Comparison of ENCODE assay signal across 12 cellular contexts in the genomic region with DNA sequence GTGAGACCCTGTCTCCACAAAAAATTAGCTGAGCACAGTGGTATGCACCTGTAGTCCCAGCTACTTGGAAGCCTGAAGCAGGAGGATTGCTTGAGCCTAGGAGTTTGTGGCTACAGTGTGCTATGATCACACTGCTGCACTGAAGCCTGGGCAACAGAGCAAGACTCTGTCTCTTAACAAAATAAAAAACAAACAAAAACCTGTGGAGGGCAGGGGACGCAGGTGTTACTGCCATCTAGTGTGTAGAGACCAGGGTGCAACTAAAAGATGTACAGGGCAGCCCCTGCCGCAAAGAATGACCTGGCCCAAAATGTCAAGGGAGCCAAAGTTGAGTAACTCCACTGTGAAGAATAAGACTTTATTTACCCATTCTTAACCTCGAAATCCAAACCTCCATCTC. TPM values are rescaled to one million over a fixed set of nuclear protein-coding genes. Genes with fewer than 3 reads are reported as not detected.
DNase-seq lines count a peak whose midpoint lies in the region; ATAC-seq and TF ChIP-seq lines count a peak whose summit lies in the region.
"Had no signal": no experiment of that assay in that cellular context is flagged by ENCODE, and none has a peak within 500 bp of the region (broad histone marks: within the 10 kb centered on the region; RNA-seq: fewer than 3 reads in every experiment).

No MANE protein-coding gene starts in this region.

- intact Hi-C loops in aorta (cut with DNase I) (no loop called here), left ventricle myocardium superior (cut with micrococcal nuclease) (no loop called here)

- H3K4me1 ChIP-seq in aorta (ENCODE audit: control insufficient read depth in 1 of 2, insufficient read depth in 2 of 2, low read length in 2 of 2) = no peaks in the 10 kb centered on the region
- H3K4me1 ChIP-seq: gastrocnemius medialis had no signal

- no peak overlapping the region for H3K4me3 ChIP-seq in GM06990 (replicated peaks; ENCODE audit: low read depth, low read length)
- no peak overlapping the region for H3K4me3 ChIP-seq in WERI-Rb-1 (ENCODE audit: low read depth, low read length)
- H3K4me3 ChIP-seq in aorta (ENCODE audit: low read length in 2 of 2) = no peak overlapping the region
- H3K4me3 ChIP-seq: gastrocnemius medialis, SK-N-MC had no signal

- peak; percentile 49 for TF ChIP-seq CTCF in GM06990 (IDR thresholded peaks at IDR 0.05; ENCODE audit: insufficient read depth, low read length, poor library complexity, severe bottlenecking)
- peak; percentile 42; the same call in 1 of the 2 replicates for TF ChIP-seq CTCF in WERI-Rb-1 (IDR thresholded peaks at IDR 0.05; ENCODE audit: low read depth, low read length)

- ATAC-seq in aorta (ENCODE audit: low FRiP score) (no peak), left ventricle myocardium superior (no peak)
- ATAC-seq: gastrocnemius medialis had no signal

- DNase-seq in GM06990 (ENCODE audit: extremely low read depth, insufficient read length) (no peak), HT1080 (ENCODE audit: low read depth) (peak; percentile 8), WERI-Rb-1 (no peak), kidney tubule cell (ENCODE audit: low spot score) (peak; percentile 16), aorta (no peak), cerebellar nuclear complex (lab: John Stamatoyannopoulos, UW) (no peak), NCI-H526 treated with DMSO at 0.1 percent for 48 hours (lab: John Stamatoyannopoulos, UW) (no peak), left ventricle myocardium superior (no peak)
- DNase-seq: amniotic stem cell, DMS79 treated with DMSO at 0.1 percent for 48 hours, gastrocnemius medialis had no signal

- WGBS in aorta, 2 donors = 86 to 94% methylated on average over 3 of the region's 3 CpGs

- H3K9me3 ChIP-seq in WERI-Rb-1 (ENCODE audit: severe bottlenecking) (no peaks in the 10 kb centered on the region), aorta (ENCODE audit: control insufficient read depth, low read length) (no peaks in the 10 kb centered on the region)
- H3K9me3 ChIP-seq: gastrocnemius medialis had no signal

- H3K27ac ChIP-seq in WERI-Rb-1 (no peak overlapping the region), aorta (ENCODE audit: low read depth in 1 of 2, low read length in 2 of 2) (no peak overlapping the region)
- H3K27ac ChIP-seq: gastrocnemius medialis, SK-N-MC had no signal

- no peaks in the 10 kb centered on the region for H3K36me3 ChIP-seq in GM06990 (ENCODE audit: control insufficient read depth, insufficient read depth, low read length)
- no peaks in the 10 kb centered on the region for H3K36me3 ChIP-seq in WERI-Rb-1
- H3K36me3 ChIP-seq in aorta (ENCODE audit: control insufficient read depth in 1 of 2, insufficient read depth in 2 of 2, low read length in 1 of 2) = no peaks in the 10 kb centered on the region
- H3K36me3 ChIP-seq: gastrocnemius medialis had no signal

- H3K27me3 ChIP-seq in GM06990 (replicated peaks; ENCODE audit: control insufficient read depth, insufficient read depth, low read length) = no peaks in the 10 kb centered on the region
- H3K27me3 ChIP-seq in WERI-Rb-1 (ENCODE audit: insufficient read depth, low read depth, severe bottlenecking) = no peaks in the 10 kb centered on the region
- no peaks in the 10 kb centered on the region for H3K27me3 ChIP-seq in aorta (ENCODE audit: control insufficient read depth in 1 of 2, insufficient read depth in 2 of 2, low read length in 1 of 2)
- H3K27me3 ChIP-seq: gastrocnemius medialis had no signal

RNA-seq across cellular contexts. Expression of gene ASPN, which starts 27.1 kb away (rescaled TPM):
- not detected in 2 replicates for total RNA-seq in HT1080 (2014; rRNA removed; shearing (Covaris generic))
- polyA plus RNA-seq in HT1080 (2015; cell fraction: cytosol; rRNA removed) = not detected in 2 replicates
- not detected in 2 replicates for polyA plus RNA-seq in HT1080 (2015; cell fraction: nucleus; rRNA removed)
- total RNA-seq in aorta = 100 to 1,000 TPM in 1 of 2 donors, 10 to 100 TPM in 1; 79.8 to 113 TPM
- 100 to 1,000 TPM in 1 of 2 donors, 10 to 100 TPM in 1; 82.1 to 227 TPM for polyA plus RNA-seq in aorta
- 4.5 TPM for total RNA-seq in left ventricle myocardium superior

RNA-seq across cellular contexts. Expression of gene OMD, which starts 30.9 kb away (rescaled TPM):
- total RNA-seq in HT1080 (2014; rRNA removed; shearing (Covaris generic)) = not detected in 2 replicates
- not detected in 2 replicates for polyA plus RNA-seq in HT1080 (2015; cell fraction: cytosol; rRNA removed)
- not detected in 2 replicates for polyA plus RNA-seq in HT1080 (2015; cell fraction: nucleus; rRNA removed)
- total RNA-seq in aorta = 10 to 100 TPM; 36.4 to 43.3 TPM
- 100 to 1,000 TPM; 156 to 176 TPM for polyA plus RNA-seq in aorta
- 4.4 TPM for total RNA-seq in left ventricle myocardium superior

RNA-seq across cellular contexts. Expression of gene OGN, which starts 50.8 kb away (rescaled TPM):
- not detected in 2 replicates for total RNA-seq in HT1080 (2014; rRNA removed; shearing (Covaris generic))
- 0.08 TPM in 1 of 2 replicates, not detected in the other for polyA plus RNA-seq in HT1080 (2015; cell fraction: cytosol; rRNA removed)
- not detected in 2 replicates for polyA plus RNA-seq in HT1080 (2015; cell fraction: nucleus; rRNA removed)
- total RNA-seq in aorta (100 to 1,000 TPM; 175 to 318 TPM), left ventricle myocardium superior (8.1 TPM)
- polyA plus RNA-seq in aorta = 100 to 1,000 TPM; 235 to 803 TPM

Comparison
In these comparisons a context has a peak if more than half of its experiments do, and no peak if none do; other contexts are left out.
1. DNase-seq: peak in HT1080 (single experiment) and kidney tubule cell (single experiment); none in GM06990 (single experiment), WERI-Rb-1 (single experiment), aorta (0 of 2), cerebellar nuclear complex (0 of 2), NCI-H526 treated with DMSO at 0.1 percent for 48 hours (single experiment) and left ventricle myocardium superior (single experiment).
2. RNA of gene ASPN, which starts 27.1 kb away (total RNA-seq): 79.8 to 113 TPM in aorta; 4.5 TPM in left ventricle myocardium superior (single experiment) and not detected in HT1080; every median in the first group is over 10 times any median in the second.
3. RNA of gene OGN, which starts 50.8 kb away (total RNA-seq): 175 to 318 TPM in aorta; 8.1 TPM in left ventricle myocardium superior (single experiment) and not detected in HT1080; every median in the first group is over 10 times any median in the second.